10 cellular contexts compared by ENCODE assay signal in the genomic region with DNA sequence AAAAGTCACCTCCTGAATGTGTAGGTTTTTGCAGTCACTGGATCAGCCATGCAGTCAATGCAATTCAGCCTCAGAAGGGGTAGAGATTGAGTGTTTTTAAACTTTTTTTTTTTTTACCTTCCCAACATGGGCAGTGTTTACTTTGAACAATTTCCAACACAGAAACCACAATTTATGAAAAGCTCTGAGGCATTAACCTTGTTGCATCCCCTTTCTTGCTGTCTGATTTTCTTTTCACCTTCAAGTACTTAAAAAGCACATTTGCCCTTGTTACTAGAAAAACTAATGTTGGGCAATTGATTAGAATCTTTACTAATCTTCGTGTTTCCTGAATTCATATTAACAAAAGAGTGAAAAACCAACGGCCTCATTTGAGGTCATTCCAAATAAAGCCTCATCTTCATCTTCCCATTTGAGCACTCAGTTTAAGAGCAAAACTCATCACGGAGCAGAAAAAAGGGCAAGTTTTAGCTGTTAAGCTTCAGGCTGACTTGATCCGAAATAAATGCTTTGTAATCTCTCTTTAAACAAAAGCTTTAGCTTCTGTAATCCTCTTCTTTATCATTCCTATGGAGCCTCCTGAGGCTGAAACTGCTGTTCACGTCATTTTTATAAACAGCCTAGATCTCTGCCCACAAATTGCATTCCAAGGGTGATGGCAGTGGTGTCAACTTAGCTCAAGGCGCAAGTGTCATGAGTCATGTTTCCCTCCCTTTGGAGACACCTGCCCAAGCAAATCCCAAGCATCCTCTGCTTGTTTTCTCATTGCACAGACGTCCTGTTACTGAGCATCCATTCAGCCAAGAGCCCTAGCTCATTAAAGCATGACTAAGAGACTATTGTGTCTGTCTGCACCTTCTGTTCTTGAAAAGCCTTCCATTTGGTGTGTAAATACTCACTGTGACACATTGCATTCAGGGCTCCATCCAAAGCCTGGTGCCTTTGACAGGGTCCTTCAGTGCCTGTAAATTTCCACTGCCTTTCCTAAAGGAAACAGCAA.
DNase-seq lines count a peak whose midpoint lies in the region; ATAC-seq, FAIRE-seq and TF ChIP-seq lines count a peak whose summit lies in the region.
"Had no signal": no experiment of that assay in that cellular context is flagged by ENCODE, and none has a peak within 500 bp of the region (broad histone marks: within the 10 kb centered on the region; RNA-seq: fewer than 3 reads in every experiment).

No MANE protein-coding gene starts in this region.

- H3K27me3 Mint-ChIP-seq in activated CD4-positive, alpha-beta memory T cell treated with anti-CD3 and anti-CD28 coated beads, Interleukin-2, amount 10 ng/mL, durations not matched to agents 7 days and 5 days, result no peaks in the 10 kb centered on the region
- peaks cover 0 to 11% (median 1%) of the 10 kb centered on the region in 5 donors for H3K27me3 Mint-ChIP-seq in naive thymus-derived CD8-positive, alpha-beta T cell

- no peaks in the 10 kb centered on the region for H3K79me2 ChIP-seq in fibroblast of lung (ENCODE audit: control insufficient read depth, insufficient read depth, low read length)

- H3K27ac ChIP-seq in A549 (peak overlapping the region; percentile 76 to 78), fibroblast of lung (ENCODE audit: insufficient read depth, low read length) (no peak overlapping the region)

- H3K9me3 ChIP-seq in A549 (0 out of 3 replicates have a peak, but pooled peaks cover 6% of the 10 kb centered on the region), fibroblast of lung (ENCODE audit: control insufficient read depth, insufficient read depth, low read depth, low read length) (no peaks in the 10 kb centered on the region)

- H3K36me3 Mint-ChIP-seq in activated CD4-positive, alpha-beta memory T cell treated with anti-CD3 and anti-CD28 coated beads, Interleukin-2, amount 10 ng/mL, durations not matched to agents 7 days and 5 days (ENCODE audit: low read depth), result no peaks in the 10 kb centered on the region
- no peaks in the 10 kb centered on the region for H3K36me3 Mint-ChIP-seq in naive thymus-derived CD8-positive, alpha-beta T cell

- TF ChIP-seq CTCF in A549 (IDR thresholded peaks at IDR 0.05) (no peak), fibroblast of lung (conservative IDR thresholded peaks at IDR 0.05 in 1 of 2, IDR thresholded peaks at IDR 0.05 in 1 of 2; ENCODE audit: low read depth in 1 of 2, low read length in 2 of 2) (no peak)

- H3K4me3 Mint-ChIP-seq in activated CD4-positive, alpha-beta memory T cell treated with anti-CD3 and anti-CD28 coated beads, Interleukin-2, amount 10 ng/mL, durations not matched to agents 7 days and 5 days, result no peak overlapping the region
- H3K4me3 Mint-ChIP-seq in naive thymus-derived CD8-positive, alpha-beta T cell, result no peak overlapping the region
- H3K4me3 Mint-ChIP-seq: activated T-cell treated with anti-CD3 and anti-CD28 coated beads, Interleukin-2, amount 50 U/mL, for 72 hours had no signal

- H3K4me2 ChIP-seq in A549 (peak overlapping the region; percentile 67), fibroblast of lung (ENCODE audit: extremely low read depth, insufficient read depth, low read length) (no peak overlapping the region)

- peak; percentile 55 to 81; a peak in 3 of 5 replicates for TF ChIP-seq EP300 in A549 (IDR thresholded peaks at IDR 0.05)

- DNase-seq in A549 (ENCODE audit: low read depth in 1 of 2, low spot score in 1 of 2), result peak; percentile 35 to 94
- DNase-seq in M059J (ENCODE audit: low read depth), result peak; percentile 99
- peak; percentile 95 for DNase-seq in NCI-H82 (lab: John Stamatoyannopoulos, UW)
- DNase-seq in fibroblast of lung (ENCODE audit: low read depth in 2 of 2), result peak; percentile 37 to 90
- no peak for DNase-seq in activated CD4-positive, alpha-beta memory T cell treated with anti-CD3 and anti-CD28 coated beads, Interleukin-2, amount 10 ng/mL, durations not matched to agents 7 days and 5 days
- DNase-seq in naive thymus-derived CD8-positive, alpha-beta T cell, result no peak
- no peak for DNase-seq in germinal center (ENCODE audit: low spot score)
- DNase-seq: activated T-cell treated with anti-CD3 and anti-CD28 coated beads, Interleukin-2, amount 50 U/mL, for 72 hours; GOT3 had no signal

- WGBS in A549 (ENCODE audit: missing lambda C conversion rate), result 3% methylated on average over 7 of the region's 7 CpGs

- CTCF ChIA-PET in A549 (lab: Yijun Ruan, JAX), result interaction anchor here (1.1 to 1.3 kb wide), 3 partner anchors 9 to 16 kb away, joined by 3 read pairs; no protein-coding TSS in a partner anchor
- CTCF ChIA-PET in activated CD4-positive, alpha-beta memory T cell treated with anti-CD3 and anti-CD28 coated beads, Interleukin-2, amount 10 ng/mL, durations not matched to agents 7 days and 5 days (lab: Charles Lee), result no interaction called here

- TF ChIP-seq POLR2A in A549 (IDR thresholded peaks at IDR 0.05; ENCODE audit: low read length), result no peak

- H3K36me3 ChIP-seq in fibroblast of lung (ENCODE audit: control insufficient read depth, insufficient read depth, low read length), result no peaks in the 10 kb centered on the region

- H3K4me3 ChIP-seq in A549 (no peak overlapping the region), fibroblast of lung (replicated peaks in 1 of 4; ENCODE audit: control extremely low read depth in 1 of 4, insufficient read depth in 1 of 4, low read depth in 3 of 4, low read length in 4 of 4) (no peak overlapping the region)

- peaks cover 25% of the 10 kb centered on the region for H3K4me1 ChIP-seq in A549
- H3K4me1 ChIP-seq in fibroblast of lung (ENCODE audit: control insufficient read depth, extremely low read depth, insufficient read depth, low read length), result no peaks in the 10 kb centered on the region

- no peaks in the 10 kb centered on the region for H3K4me1 Mint-ChIP-seq in activated CD4-positive, alpha-beta memory T cell treated with anti-CD3 and anti-CD28 coated beads, Interleukin-2, amount 10 ng/mL, durations not matched to agents 7 days and 5 days
- H3K4me1 Mint-ChIP-seq in naive thymus-derived CD8-positive, alpha-beta T cell, result no peaks in the 10 kb centered on the region

- H3K27me3 ChIP-seq in fibroblast of lung (ENCODE audit: control insufficient read depth, insufficient read depth, low read length), result no peaks in the 10 kb centered on the region

- no peak overlapping the region for H3K27ac Mint-ChIP-seq in activated CD4-positive, alpha-beta memory T cell treated with anti-CD3 and anti-CD28 coated beads, Interleukin-2, amount 10 ng/mL, durations not matched to agents 7 days and 5 days
- H3K27ac Mint-ChIP-seq in naive thymus-derived CD8-positive, alpha-beta T cell, result no peak overlapping the region
- H3K27ac Mint-ChIP-seq: activated T-cell treated with anti-CD3 and anti-CD28 coated beads, Interleukin-2, amount 50 U/mL, for 72 hours had no signal

- H3K9me3 Mint-ChIP-seq in activated CD4-positive, alpha-beta memory T cell treated with anti-CD3 and anti-CD28 coated beads, Interleukin-2, amount 10 ng/mL, durations not matched to agents 7 days and 5 days, result no peaks in the 10 kb centered on the region
- H3K9me3 Mint-ChIP-seq in naive thymus-derived CD8-positive, alpha-beta T cell, result peaks cover 0 to 16% (median 4%) of the 10 kb centered on the region in 9 donors

- H4K20me1 ChIP-seq in fibroblast of lung (ENCODE audit: control insufficient read depth, extremely low read depth, insufficient read depth, low read length), result no peaks in the 10 kb centered on the region

- no peak overlapping the region for H2AFZ ChIP-seq in fibroblast of lung (ENCODE audit: low read length)

- H3K9ac ChIP-seq in fibroblast of lung (ENCODE audit: insufficient read depth, low read length), result no peak overlapping the region

- peak; percentile 23 for FAIRE-seq in A549 (lab: Jason Lieb, UNC)

- POLR2A ChIA-PET in A549 (lab: Yijun Ruan, JAX), result interaction anchor here (1.6 kb wide), 1 partner anchor 12 kb away, joined by 5 read pairs; no protein-coding TSS in a partner anchor
- POLR2A ChIA-PET in activated CD4-positive, alpha-beta memory T cell treated with anti-CD3 and anti-CD28 coated beads, Interleukin-2, amount 10 ng/mL, durations not matched to agents 7 days and 5 days (lab: Charles Lee), result no interaction called here
- POLR2A ChIA-PET in naive thymus-derived CD8-positive, alpha-beta T cell (lab: Charles Lee), result no interaction called here

- TF ChIP-seq RAD21 in A549 (conservative IDR thresholded peaks at IDR 0.05 in 1 of 2, IDR thresholded peaks at IDR 0.05 in 1 of 2), result peak in 1 of 2 experiments; percentile 54; a peak in 3 of 5 replicates

- ATAC-seq in A549 (peak; percentile 94 to 98), GM19463 (IDR thresholded peaks at IDR 0.05; ENCODE audit: unreplicated experiment) (no peak)
- ATAC-seq in naive thymus-derived CD8-positive, alpha-beta T cell, result no peak
- ATAC-seq: activated T-cell treated with anti-CD3 and anti-CD28 coated beads, Interleukin-2, amount 50 U/mL, for 72 hours had no signal

TF ChIP-seq in A549, 52 proteins besides CTCF, POLR2A, EP300 and RAD21 (continues in another document):
- TF ChIP-seq ZNF302 (CRISPR knock-in tag; IDR thresholded peaks at IDR 0.05) (no peak), RARB (CRISPR knock-in tag; IDR thresholded peaks at IDR 0.05) (no peak), NPAS2 (CRISPR knock-in tag; IDR thresholded peaks at IDR 0.05; ENCODE audit: borderline replicate concordance) (no peak), JUNB (IDR thresholded peaks at IDR 0.05) (peak; percentile 95), TFCP2L1 (CRISPR knock-in tag; IDR thresholded peaks at IDR 0.05) (no peak), CBX8 (IDR thresholded peaks at IDR 0.05) (no peak), MAX (IDR thresholded peaks at IDR 0.05) (peak; percentile 71), BCL3 (IDR thresholded peaks at IDR 0.05) (peak; percentile 74; the same call in 1 of the 3 replicates), MAFK (IDR thresholded peaks at IDR 0.05; ENCODE audit: partially characterized antibody) (peak; percentile 68), FOXS1 (CRISPR knock-in tag; IDR thresholded peaks at IDR 0.05) (no peak), HOXA7 (CRISPR knock-in tag; IDR thresholded peaks at IDR 0.05) (no peak), TP53 (CRISPR knock-in tag; IDR thresholded peaks at IDR 0.05) (no peak), GATA3 (IDR thresholded peaks at IDR 0.05; ENCODE audit: borderline replicate concordance) (peak; percentile 94)

Comparison
In these comparisons a context has a peak if more than half of its experiments do, and no peak if none do; other contexts are left out.
1. ATAC-seq: peak in A549 (2 of 2); none in GM19463 (single experiment) and naive thymus-derived CD8-positive, alpha-beta T cell (0 of 2).
2. DNase-seq: peak in A549 (2 of 2), M059J (single experiment), NCI-H82 (single experiment) and fibroblast of lung (2 of 2); none in activated CD4-positive, alpha-beta memory T cell treated with anti-CD3 and anti-CD28 coated beads, Interleukin-2, amount 10 ng/mL, durations not matched to agents 7 days and 5 days (single experiment), naive thymus-derived CD8-positive, alpha-beta T cell (0 of 10) and germinal center (single experiment).